13 cellular contexts compared by ENCODE assay signal in genomic region chr12:116592731-116593130, GRCh38. TPM values are rescaled to one million over a fixed set of nuclear protein-coding genes. Genes with fewer than 3 reads are reported as not detected.
DNase-seq lines count a peak whose midpoint lies in the region; ATAC-seq, FAIRE-seq and TF ChIP-seq lines count a peak whose summit lies in the region.
"Had no signal": no experiment of that assay in that cellular context is flagged by ENCODE, and none has a peak within 500 bp of the region (broad histone marks: within the 10 kb centered on the region; RNA-seq: fewer than 3 reads in every experiment).

No MANE protein-coding gene starts in this region.

- TF ChIP-seq CTCF in lower lobe of right lung (IDR thresholded peaks at IDR 0.05) (no peak), tibial artery (IDR thresholded peaks at IDR 0.05) (no peak)

- DNase-seq in activated CD4-positive, alpha-beta T cell treated with anti-CD3 and anti-CD28 coated beads, Interleukin-2, amount 10 ng/mL, durations not matched to agents 24 days and 14 days, result no peak
- no peak for DNase-seq in activated CD4-positive, alpha-beta T cell treated with anti-CD3 and anti-CD28 coated beads for 4 hours
- peak; percentile 20 for DNase-seq in activated CD4-positive, alpha-beta memory T cell treated with anti-CD3 and anti-CD28 coated beads, Interleukin-2, amount 10 ng/mL, durations not matched to agents 7 days and 5 days
- DNase-seq in lower lobe of right lung (no peak), tibial artery (peak in 1 of 2 donors; percentile 42), H54 (ENCODE audit: insufficient read length, low spot score) (no peak), RCC 7860 (ENCODE audit: low spot score) (no peak), CD1c-positive myeloid dendritic cell (ENCODE audit: extremely low spot score) (no peak)
- DNase-seq: activated CD4-positive, CD25-positive, alpha-beta regulatory T cell; activated naive CD4-positive, alpha-beta T cell; effector memory CD8-positive, alpha-beta T cell; NCI-H1048 had no signal

- no peaks in the 10 kb centered on the region for H3K36me3 ChIP-seq in lower lobe of right lung
- no peaks in the 10 kb centered on the region for H3K36me3 ChIP-seq in tibial artery

- no peak overlapping the region for H3K4me3 ChIP-seq in lower lobe of right lung
- no peak overlapping the region for H3K4me3 ChIP-seq in tibial artery
- H3K4me3 ChIP-seq: A549 had no signal

- H3K27me3 Mint-ChIP-seq in activated CD4-positive, alpha-beta T cell treated with anti-CD3 and anti-CD28 coated beads, Interleukin-2, amount 10 ng/mL, durations not matched to agents 24 days and 14 days, result peaks cover 5% of the 10 kb centered on the region
- peaks cover 9% of the 10 kb centered on the region for H3K27me3 Mint-ChIP-seq in activated CD4-positive, alpha-beta memory T cell treated with anti-CD3 and anti-CD28 coated beads, Interleukin-2, amount 10 ng/mL, durations not matched to agents 7 days and 5 days

- no peak for TF ChIP-seq POLR2A in H54 (IDR thresholded peaks at IDR 0.05; ENCODE audit: low read depth, low read length)

- peak overlapping the region; percentile 25 for H3K27ac Mint-ChIP-seq in activated CD4-positive, alpha-beta T cell treated with anti-CD3 and anti-CD28 coated beads, Interleukin-2, amount 10 ng/mL, durations not matched to agents 24 days and 14 days
- H3K27ac Mint-ChIP-seq in activated CD4-positive, alpha-beta memory T cell treated with anti-CD3 and anti-CD28 coated beads, Interleukin-2, amount 10 ng/mL, durations not matched to agents 7 days and 5 days, result no peak overlapping the region
- H3K27ac Mint-ChIP-seq: effector memory CD8-positive, alpha-beta T cell had no signal

- peaks cover 6% of the 10 kb centered on the region for H3K36me3 Mint-ChIP-seq in activated CD4-positive, alpha-beta T cell treated with anti-CD3 and anti-CD28 coated beads, Interleukin-2, amount 10 ng/mL, durations not matched to agents 24 days and 14 days (ENCODE audit: low read depth)
- H3K36me3 Mint-ChIP-seq in activated CD4-positive, alpha-beta memory T cell treated with anti-CD3 and anti-CD28 coated beads, Interleukin-2, amount 10 ng/mL, durations not matched to agents 7 days and 5 days (ENCODE audit: low read depth), result peaks cover 2% of the 10 kb centered on the region

- peaks cover 7% of the 10 kb centered on the region for H3K9me3 Mint-ChIP-seq in activated CD4-positive, alpha-beta T cell treated with anti-CD3 and anti-CD28 coated beads, Interleukin-2, amount 10 ng/mL, durations not matched to agents 24 days and 14 days
- H3K9me3 Mint-ChIP-seq in activated CD4-positive, alpha-beta memory T cell treated with anti-CD3 and anti-CD28 coated beads, Interleukin-2, amount 10 ng/mL, durations not matched to agents 7 days and 5 days, result no peaks in the 10 kb centered on the region
- H3K9me3 Mint-ChIP-seq: effector memory CD8-positive, alpha-beta T cell had no signal

- intact Hi-C loops in activated CD4-positive, alpha-beta T cell treated with anti-CD3 and anti-CD28 coated beads, Interleukin-2, amount 10 ng/mL, durations not matched to agents 24 days and 14 days (cut with micrococcal nuclease), result loop anchor here (5.0 to 10.0 kb wide), 2 partner anchors 60 to 318 kb away; partner anchors contain the start of gene MED13L
- intact Hi-C loops in lower lobe of right lung (cut with DNase I), result no loop called here
- intact Hi-C loops in tibial artery (cut with DNase I; ENCODE audit: low total_unique reads), result no loop called here

- POLR2A ChIA-PET in activated CD4-positive, alpha-beta memory T cell treated with anti-CD3 and anti-CD28 coated beads, Interleukin-2, amount 10 ng/mL, durations not matched to agents 7 days and 5 days (lab: Charles Lee), result no interaction called here

- H3K4me1 ChIP-seq in lower lobe of right lung, result peaks cover 28% of the 10 kb centered on the region
- H3K4me1 ChIP-seq in tibial artery, result peaks cover 0 to 32% (median 27%) of the 10 kb centered on the region in 4 donors

- FAIRE-seq in H54 (lab: Jason Lieb, UNC), result no peak
- no peak for FAIRE-seq in RCC 7860 (lab: Jason Lieb, UNC)
- FAIRE-seq: A549 had no signal

- no peaks in the 10 kb centered on the region for H3K9me3 ChIP-seq in lower lobe of right lung
- no peaks in the 10 kb centered on the region for H3K9me3 ChIP-seq in tibial artery
- H3K9me3 ChIP-seq: A549 had no signal

- H3K4me3 Mint-ChIP-seq in activated CD4-positive, alpha-beta T cell treated with anti-CD3 and anti-CD28 coated beads, Interleukin-2, amount 10 ng/mL, durations not matched to agents 24 days and 14 days, result no peak overlapping the region
- H3K4me3 Mint-ChIP-seq in activated CD4-positive, alpha-beta memory T cell treated with anti-CD3 and anti-CD28 coated beads, Interleukin-2, amount 10 ng/mL, durations not matched to agents 7 days and 5 days, result no peak overlapping the region
- H3K4me3 Mint-ChIP-seq: effector memory CD8-positive, alpha-beta T cell had no signal

- H3K27ac ChIP-seq in lower lobe of right lung, result peak overlapping the region; percentile 58
- H3K27ac ChIP-seq in tibial artery, result peak overlapping the region; percentile 13 to 33

- peak; percentile 7 to 27 for ATAC-seq in lower lobe of right lung
- ATAC-seq: effector memory CD8-positive, alpha-beta T cell had no signal

- H3K27me3 ChIP-seq in lower lobe of right lung (ENCODE audit: low read depth), result no peaks in the 10 kb centered on the region
- H3K27me3 ChIP-seq in tibial artery, result no peaks in the 10 kb centered on the region

- CTCF ChIA-PET in activated CD4-positive, alpha-beta memory T cell treated with anti-CD3 and anti-CD28 coated beads, Interleukin-2, amount 10 ng/mL, durations not matched to agents 7 days and 5 days (lab: Charles Lee), result no interaction called here

- peaks cover 30% of the 10 kb centered on the region for H3K4me1 Mint-ChIP-seq in activated CD4-positive, alpha-beta T cell treated with anti-CD3 and anti-CD28 coated beads, Interleukin-2, amount 10 ng/mL, durations not matched to agents 24 days and 14 days
- H3K4me1 Mint-ChIP-seq in activated CD4-positive, alpha-beta memory T cell treated with anti-CD3 and anti-CD28 coated beads, Interleukin-2, amount 10 ng/mL, durations not matched to agents 7 days and 5 days, result peaks cover 33% of the 10 kb centered on the region

RNA-seq across cellular contexts. Expression of gene MAP1LC3B2, which starts 33.5 kb away (rescaled TPM):
- 0.68 TPM in 1 of 2 replicates, not detected in the other for total RNA-seq in activated CD4-positive, alpha-beta T cell treated with anti-CD3 and anti-CD28 coated beads, Interleukin-2, amount 10 ng/mL, durations not matched to agents 24 days and 14 days
- total RNA-seq in activated CD4-positive, alpha-beta memory T cell treated with anti-CD3 and anti-CD28 coated beads, Interleukin-2, amount 10 ng/mL, durations not matched to agents 7 days and 5 days, result under 1 TPM; 0.68 to 0.83 TPM
- total RNA-seq in lower lobe of right lung, result 1.9 TPM
